Comparison of ENCODE assay signal across 2 cellular contexts in the genomic region with DNA sequence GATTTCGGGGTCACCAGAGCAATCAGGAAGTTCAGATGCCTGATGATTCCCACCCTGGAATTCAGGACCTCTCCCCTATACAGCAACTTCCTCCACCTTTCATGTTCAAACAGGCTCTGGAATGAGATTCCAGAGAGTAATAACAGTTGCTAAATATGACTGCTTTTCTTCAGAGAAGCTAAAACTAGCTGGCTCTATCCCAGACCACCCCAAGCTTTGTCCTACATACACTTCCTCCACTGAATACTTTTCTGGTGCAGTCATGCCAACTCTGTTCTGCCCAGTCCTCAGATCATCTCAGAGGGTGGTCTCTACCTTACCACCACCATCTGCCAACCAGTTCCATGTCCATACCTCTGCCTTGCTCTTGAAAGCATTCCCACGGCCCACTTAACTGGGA. TPM values are rescaled to one million over a fixed set of nuclear protein-coding genes. Genes with fewer than 3 reads are reported as not detected.
"Had no signal": no experiment of that assay in that cellular context is flagged by ENCODE, and none has a peak within 500 bp of the region (broad histone marks: within the 10 kb centered on the region; RNA-seq: fewer than 3 reads in every experiment).

No MANE protein-coding gene starts in this region.

RNA-seq across cellular contexts. Expression of a gene that starts 27.2 kb away (rescaled TPM):
- total RNA-seq: LHCN-M2, M059J had no signal

RNA-seq across cellular contexts. Expression of a gene that starts 52.0 kb away (rescaled TPM):
- total RNA-seq: LHCN-M2, M059J had no signal
